In genomic region chr2:202171246-202171833, GRCh38 we compare ENCODE assay signal across 7 cellular contexts.
DNase-seq lines count a peak whose midpoint lies in the region; ATAC-seq lines count a peak whose summit lies in the region.

No MANE protein-coding gene starts in this region.

- H3K9me3 ChIP-seq in HUES48 (ENCODE audit: control insufficient read depth, insufficient read depth, low read length) (no peaks in the 10 kb centered on the region), iPS-15b (ENCODE audit: control insufficient read depth, insufficient read depth, low read length) (no peaks in the 10 kb centered on the region)

- no peaks in the 10 kb centered on the region for H3K9me3 Mint-ChIP-seq in activated naive CD4-positive, alpha-beta T cell treated with anti-CD3 and anti-CD28 coated beads, Interleukin-2, amount 50 U/mL, for 72 hours

- H3K9ac ChIP-seq in HUES48 (ENCODE audit: low read depth, low read length) (no peak overlapping the region), iPS-15b (ENCODE audit: low read depth, low read length) (no peak overlapping the region)

- H3K4me3 ChIP-seq in HUES48 (ENCODE audit: low read depth, low read length) (peak overlapping the region; percentile 42; the same call in 1 of the 2 replicates), iPS-15b (ENCODE audit: low read depth, low read length) (peak overlapping the region; percentile 43), skeletal muscle cell (ENCODE audit: low read depth, low read length) (peak overlapping the region; percentile 17)

- ATAC-seq in activated naive CD4-positive, alpha-beta T cell treated with anti-CD3 and anti-CD28 coated beads, Interleukin-2, amount 50 U/mL, for 72 hours, result peak; percentile 19 to 56
- ATAC-seq in esophagus mucosa, result no peak
- ATAC-seq in HG03139 (IDR thresholded peaks at IDR 0.05; ENCODE audit: unreplicated experiment), result no peak

- no peak overlapping the region for H3K27ac Mint-ChIP-seq in activated naive CD4-positive, alpha-beta T cell treated with anti-CD3 and anti-CD28 coated beads, Interleukin-2, amount 50 U/mL, for 72 hours

- H3K27ac ChIP-seq in HUES48 (ENCODE audit: low read depth, low read length), result no peak overlapping the region

- H3K36me3 Mint-ChIP-seq in activated naive CD4-positive, alpha-beta T cell treated with anti-CD3 and anti-CD28 coated beads, Interleukin-2, amount 50 U/mL, for 72 hours, result no peaks in the 10 kb centered on the region

- peaks cover 26% of the 10 kb centered on the region for H3K27me3 ChIP-seq in HUES48 (ENCODE audit: control insufficient read depth, insufficient read depth, low read length)
- H3K27me3 ChIP-seq in iPS-15b (ENCODE audit: control insufficient read depth, insufficient read depth, low read length), result peaks cover 30% of the 10 kb centered on the region

- H3K4me1 ChIP-seq in HUES48 (ENCODE audit: control insufficient read depth, insufficient read depth, low read length) (peaks cover 4% of the 10 kb centered on the region; the same call in 1 of the 2 replicates), iPS-15b (ENCODE audit: control insufficient read depth, insufficient read depth, low read length) (peaks cover 6% of the 10 kb centered on the region)

- H3K36me3 ChIP-seq in HUES48 (ENCODE audit: control insufficient read depth, insufficient read depth, low read length), result no peaks in the 10 kb centered on the region
- H3K36me3 ChIP-seq in iPS-15b (ENCODE audit: control insufficient read depth, insufficient read depth, low read length), result no peaks in the 10 kb centered on the region

- DNase-seq in activated naive CD4-positive, alpha-beta T cell treated with anti-CD3 and anti-CD28 coated beads, Interleukin-2, amount 50 U/mL, for 72 hours (ENCODE audit: low spot score in 2 of 2), result peak in 1 of 2 donors; percentile 28
- DNase-seq in skeletal muscle cell (ENCODE audit: low read depth) (no peak), NOMO-1 treated with DMSO at 0.1 percent for 48 hours (lab: John Stamatoyannopoulos, UW; ENCODE audit: unreplicated experiment) (no peak)

Comparison
In these comparisons a context has a peak if more than half of its experiments do, and no peak if none do; other contexts are left out.
1. ATAC-seq: peak in activated naive CD4-positive, alpha-beta T cell treated with anti-CD3 and anti-CD28 coated beads, Interleukin-2, amount 50 U/mL, for 72 hours (2 of 2); none in esophagus mucosa (single experiment) and HG03139 (single experiment).
2. Peak in every context shown above with its lines, with median percentiles within 50 percentile points of each other: H3K4me3 ChIP-seq.